In the genomic region with DNA sequence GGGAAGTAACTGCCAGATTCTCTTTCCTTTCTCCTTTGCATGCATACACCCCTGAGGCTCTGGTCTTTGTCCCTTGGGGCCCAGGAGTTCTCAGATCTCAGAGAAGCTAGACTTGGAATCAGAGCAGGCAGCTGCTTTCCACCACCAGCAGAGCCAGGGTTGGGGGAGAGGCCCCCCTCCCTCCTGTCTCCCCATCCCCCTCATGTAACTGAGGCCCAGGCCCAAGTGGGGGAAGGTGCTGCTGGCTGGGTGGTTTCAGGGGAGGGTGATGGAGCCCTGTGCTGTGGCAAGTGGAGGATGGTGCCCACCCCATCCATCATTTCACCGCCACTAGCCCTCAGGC, we compare ENCODE assay signal across 24 cellular contexts. TPM values are rescaled to one million over a fixed set of nuclear protein-coding genes. Genes with fewer than 3 reads are reported as not detected.
A peak's percentile ranks its signal among the peaks of the same experiment; 100 is the strongest.
DNase-seq lines count a peak whose midpoint lies in the region; ATAC-seq and TF ChIP-seq lines count a peak whose summit lies in the region.
"Had no signal": no experiment of that assay in that cellular context is flagged by ENCODE, and none has a peak within 500 bp of the region (broad histone marks: within the 10 kb centered on the region; RNA-seq: fewer than 3 reads in every experiment).

No MANE protein-coding gene starts in this region.

- H3K27ac ChIP-seq in SJCRH30 (no peak overlapping the region), mesenchymal stem cell (ENCODE audit: low read length, poor library complexity, severe bottlenecking) (no peak overlapping the region), brain microvascular endothelial cell (no peak overlapping the region)
- H3K27ac ChIP-seq: left lung, transverse colon had no signal

- no peak overlapping the region for H3K9ac ChIP-seq in mesenchymal stem cell (ENCODE audit: low read length)

- peak overlapping the region; percentile 8 for H4K91ac ChIP-seq in mesenchymal stem cell (ENCODE audit: low read length)

- no peak overlapping the region for H3K18ac ChIP-seq in mesenchymal stem cell (ENCODE audit: low read depth in 1 of 2, low read length in 2 of 2)

- H4K8ac ChIP-seq in mesenchymal stem cell (ENCODE audit: low read length): peak overlapping the region; percentile 61

- H2BK5ac ChIP-seq in mesenchymal stem cell (ENCODE audit: low read depth, low read length, poor library complexity, severe bottlenecking): no peak overlapping the region

- H2BK120ac ChIP-seq in mesenchymal stem cell (ENCODE audit: low read depth, low read length): no peak overlapping the region

- no CpG with 5 or more reads among the region's 1 CpG for WGBS in mesenchymal stem cell

- no peak overlapping the region for H3K4me2 ChIP-seq in mesenchymal stem cell (ENCODE audit: low read length, poor library complexity, severe bottlenecking)

- H2AK5ac ChIP-seq in mesenchymal stem cell (ENCODE audit: low read length, severe bottlenecking): no peak overlapping the region

- H3K36me3 ChIP-seq in SJCRH30 (peaks cover 13% of the 10 kb centered on the region), mesenchymal stem cell (ENCODE audit: control insufficient read depth in 1 of 2, insufficient read depth in 2 of 2, low read depth in 1 of 2, low read length in 2 of 2) (peaks cover 18 to 39% of the 10 kb centered on the region in 2 experiments), brain microvascular endothelial cell (replicated peaks) (peaks cover 5% of the 10 kb centered on the region)

- in situ Hi-C loops in brain microvascular endothelial cell (cut with HindIII; ENCODE audit: low pct_ligation_motif_present, low sequenced_read_pairs): no loop called here

- no peak overlapping the region for H3K4ac ChIP-seq in mesenchymal stem cell (ENCODE audit: low read depth in 1 of 2, low read length in 2 of 2)

- no peak for ATAC-seq in left cardiac atrium
- ATAC-seq: left lung, pancreas, Right ventricle myocardium inferior, T-cell had no signal

- peak overlapping the region in 1 of 2 experiments; percentile 21 for H2BK12ac ChIP-seq in mesenchymal stem cell (ENCODE audit: low read length in 2 of 2)

- no peak overlapping the region for H2AFZ ChIP-seq in mesenchymal stem cell (ENCODE audit: low read depth, low read length)

- peaks cover 60% of the 10 kb centered on the region for H3K79me1 ChIP-seq in mesenchymal stem cell (replicated peaks; ENCODE audit: low read length, poor library complexity, severe bottlenecking)

- H3K23ac ChIP-seq in mesenchymal stem cell (ENCODE audit: low read length in 2 of 2): no peak overlapping the region

- H3K9me3 ChIP-seq in SJCRH30 (replicated peaks) (no peaks in the 10 kb centered on the region), mesenchymal stem cell (ENCODE audit: control insufficient read depth, low read length) (no peaks in the 10 kb centered on the region)
- H3K9me3 ChIP-seq: BE2C, HAP-1, left lung, pancreas, transverse colon had no signal

- H3K27me3 ChIP-seq in SJCRH30 (no peaks in the 10 kb centered on the region), mesenchymal stem cell (ENCODE audit: control insufficient read depth in 1 of 2, insufficient read depth in 1 of 2, low read length in 2 of 2) (no peaks in the 10 kb centered on the region), brain microvascular endothelial cell (replicated peaks) (no peaks in the 10 kb centered on the region)
- H3K27me3 ChIP-seq: BE2C, left lung, pancreas, transverse colon had no signal

- DNase-seq in NCI-H2107 treated with DMSO at 0.1 percent for 48 hours (lab: John Stamatoyannopoulos, UW; ENCODE audit: unreplicated experiment): peak; percentile 51
- DNase-seq in NCI-H2107 (lab: John Stamatoyannopoulos, UW): no peak
- peak; percentile 45 to 52 for DNase-seq in SJCRH30
- DNase-seq in mesenchymal stem cell: no peak
- DNase-seq in left cardiac atrium: no peak
- DNase-seq in brain microvascular endothelial cell: no peak
- no peak for DNase-seq in posterior vena cava (ENCODE audit: low spot score)
- no peak for DNase-seq in kidney tubule cell (ENCODE audit: low spot score)
- DNase-seq: 8988T; activated CD4-positive, alpha-beta T cell treated with anti-CD3 and anti-CD28 coated beads, Interleukin-2, amount 50 U/mL, for 1 hour; amniotic stem cell; BE2C; central memory CD4-positive, alpha-beta T cell; GF-D8; left lung; MV-4-11; NCI-H1930; NCI-H524 treated with DMSO at 0.1 percent for 48 hours; stimulated activated CD4-positive, alpha-beta T cell treated with anti-CD3 and anti-CD28 coated beads, Interleukin-1b, Interleukin-23, amount 100 ng/mL, for 48 hours; T-cell; transverse colon had no signal

- H2BK15ac ChIP-seq in mesenchymal stem cell (ENCODE audit: low read depth, poor library complexity, severe bottlenecking): no peak overlapping the region

- no peak for TF ChIP-seq CTCF in brain microvascular endothelial cell (IDR thresholded peaks at IDR 0.05; ENCODE audit: low read depth, low read length, missing control alignments)

- H3K4me3 ChIP-seq in SJCRH30 (no peak overlapping the region), mesenchymal stem cell (ENCODE audit: insufficient read depth in 1 of 2, low read depth in 1 of 2, low read length in 2 of 2) (no peak overlapping the region), brain microvascular endothelial cell (ENCODE audit: low read depth, low read length) (no peak overlapping the region)
- H3K4me3 ChIP-seq: HAP-1, left lung, pancreas, transverse colon had no signal

- intact Hi-C loops in left cardiac atrium (cut with DNase I): no loop called here
- intact Hi-C loops in posterior vena cava (cut with DNase I): no loop called here

- H3K14ac ChIP-seq in mesenchymal stem cell (ENCODE audit: low read length in 2 of 2): no peak overlapping the region

- H3K4me1 ChIP-seq in SJCRH30: peaks cover 7% of the 10 kb centered on the region; the same call in 1 of the 2 replicates
- peaks cover 20% of the 10 kb centered on the region for H3K4me1 ChIP-seq in mesenchymal stem cell (ENCODE audit: control insufficient read depth, insufficient read depth, low read depth, low read length)

RNA-seq across cellular contexts. Expression of a gene that starts 16.4 kb away (rescaled TPM):
- total RNA-seq in SJCRH30 (2014; rRNA removed; shearing (Covaris generic)): 9.2 and 10.3 TPM in 2 replicates
- 23.4 TPM for polyA plus RNA-seq in mesenchymal stem cell (2013, experiment 1 of 2)
- 22.7 TPM for polyA plus RNA-seq in mesenchymal stem cell (2013, experiment 2 of 2)
- total RNA-seq in left cardiac atrium (10 to 100 TPM; 15.6 to 18.4 TPM), posterior vena cava (10 to 100 TPM; 16.8 to 26.9 TPM)

Comparison
In these comparisons a context has a peak if more than half of its experiments do, and no peak if none do; other contexts are left out.
1. DNase-seq: peak in NCI-H2107 treated with DMSO at 0.1 percent for 48 hours (single experiment) and SJCRH30 (2 of 2); none in NCI-H2107 (single experiment), mesenchymal stem cell (single experiment), left cardiac atrium (single experiment), brain microvascular endothelial cell (single experiment), posterior vena cava (single experiment) and kidney tubule cell (single experiment).